In the genomic region with DNA sequence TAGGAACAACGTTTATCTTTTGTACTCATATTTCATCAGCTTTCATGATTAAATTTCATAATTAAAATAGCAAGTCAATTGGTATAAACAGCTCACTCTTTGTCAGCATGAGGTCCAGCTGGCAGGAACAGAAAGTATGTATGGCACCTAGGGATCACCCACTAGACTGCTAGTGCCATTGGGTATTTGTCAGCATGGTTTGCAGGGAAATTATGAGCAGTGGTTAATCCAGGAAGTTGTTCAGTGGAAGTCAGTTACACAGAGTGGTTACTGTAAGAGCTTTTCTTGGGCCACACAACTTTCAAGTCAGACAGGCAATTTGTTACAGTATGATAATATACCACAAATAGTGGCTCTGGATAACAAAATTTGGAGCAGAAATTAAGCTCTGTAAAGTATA, we compare ENCODE assay signal across 9 cellular contexts.
A peak's percentile ranks its signal among the peaks of the same experiment; 100 is the strongest.
DNase-seq lines count a peak whose midpoint lies in the region; ATAC-seq, FAIRE-seq and TF ChIP-seq lines count a peak whose summit lies in the region.
"Had no signal": no experiment of that assay in that cellular context is flagged by ENCODE, and none has a peak within 500 bp of the region (broad histone marks: within the 10 kb centered on the region; RNA-seq: fewer than 3 reads in every experiment).

No MANE protein-coding gene starts in this region.

- peak; percentile 80 for FAIRE-seq in H54 (lab: Jason Lieb, UNC)

- no peak overlapping the region for H3K4me3 ChIP-seq in fibroblast of villous mesenchyme (ENCODE audit: low read depth, low read length)
- H3K4me3 ChIP-seq: heart left ventricle had no signal

- ATAC-seq in SK-N-SH treated with all-trans-retinoic acid at 6 μM for 48 hours (peak; percentile 57), GM19324 (IDR thresholded peaks at IDR 0.05; ENCODE audit: low FRiP score, unreplicated experiment) (no peak)

- no peak for TF ChIP-seq POLR2A in H54 (IDR thresholded peaks at IDR 0.05; ENCODE audit: low read depth, low read length)

- TF ChIP-seq CTCF in fibroblast of villous mesenchyme (IDR thresholded peaks at IDR 0.05; ENCODE audit: insufficient read depth, low read depth, low read length), result no peak

- peak; percentile 45 for DNase-seq in AG08396 (ENCODE audit: low spot score)
- peak; percentile 15 for DNase-seq in H54 (ENCODE audit: insufficient read length, low spot score)
- DNase-seq in fibroblast of villous mesenchyme (ENCODE audit: low read depth), result peak; percentile 67
- DNase-seq in UCSD-AML1 (lab: John Stamatoyannopoulos, UW; ENCODE audit: unreplicated experiment), result no peak
- no peak for DNase-seq in NCI-H1048 (lab: John Stamatoyannopoulos, UW)
- DNase-seq in cortex of kidney (lab: John Stamatoyannopoulos, UW), result no peak
- DNase-seq: heart left ventricle had no signal

TF ChIP-seq in SK-N-SH treated with all-trans-retinoic acid at 6 μM for 48 hours, 23 proteins besides CTCF, POLR2A, EP300 and RAD21:
- TF ChIP-seq ESRRG (CRISPR knock-in tag; IDR thresholded peaks at IDR 0.05) (no peak), ZNF70 (CRISPR knock-in tag; IDR thresholded peaks at IDR 0.05) (no peak), OSR1 (CRISPR knock-in tag; IDR thresholded peaks at IDR 0.05) (no peak), ZC3H10 (CRISPR knock-in tag; IDR thresholded peaks at IDR 0.05) (no peak), ZNF565 (CRISPR knock-in tag; conservative IDR thresholded peaks at IDR 0.05; ENCODE audit: low read depth) (no peak), ZFP3 (CRISPR knock-in tag; IDR thresholded peaks at IDR 0.05) (no peak), PPARA (CRISPR knock-in tag; IDR thresholded peaks at IDR 0.05; ENCODE audit: borderline replicate concordance) (no peak), TCF4 (CRISPR knock-in tag; IDR thresholded peaks at IDR 0.05; ENCODE audit: borderline replicate concordance) (no peak), ISL1 (CRISPR knock-in tag; IDR thresholded peaks at IDR 0.05) (no peak), RARB (CRISPR knock-in tag; IDR thresholded peaks at IDR 0.05) (no peak)
- TF ChIP-seq, protein P1, sequence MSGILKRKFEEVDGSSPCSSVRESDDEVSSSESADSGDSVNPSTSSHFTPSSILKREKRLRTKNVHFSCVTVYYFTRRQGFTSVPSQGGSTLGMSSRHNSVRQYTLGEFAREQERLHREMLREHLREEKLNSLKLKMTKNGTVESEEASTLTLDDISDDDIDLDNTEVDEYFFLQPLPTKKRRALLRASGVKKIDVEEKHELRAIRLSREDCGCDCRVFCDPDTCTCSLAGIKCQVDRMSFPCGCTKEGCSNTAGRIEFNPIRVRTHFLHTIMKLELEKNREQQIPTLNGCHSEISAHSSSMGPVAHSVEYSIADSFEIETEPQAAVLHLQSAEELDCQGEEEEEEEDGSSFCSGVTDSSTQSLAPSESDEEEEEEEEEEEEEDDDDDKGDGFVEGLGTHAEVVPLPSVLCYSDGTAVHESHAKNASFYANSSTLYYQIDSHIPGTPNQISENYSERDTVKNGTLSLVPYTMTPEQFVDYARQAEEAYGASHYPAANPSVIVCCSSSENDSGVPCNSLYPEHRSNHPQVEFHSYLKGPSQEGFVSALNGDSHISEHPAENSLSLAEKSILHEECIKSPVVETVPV (CRISPR knock-in tag; IDR thresholded peaks at IDR 0.05), result no peak
- TF ChIP-seq, protein P2, sequence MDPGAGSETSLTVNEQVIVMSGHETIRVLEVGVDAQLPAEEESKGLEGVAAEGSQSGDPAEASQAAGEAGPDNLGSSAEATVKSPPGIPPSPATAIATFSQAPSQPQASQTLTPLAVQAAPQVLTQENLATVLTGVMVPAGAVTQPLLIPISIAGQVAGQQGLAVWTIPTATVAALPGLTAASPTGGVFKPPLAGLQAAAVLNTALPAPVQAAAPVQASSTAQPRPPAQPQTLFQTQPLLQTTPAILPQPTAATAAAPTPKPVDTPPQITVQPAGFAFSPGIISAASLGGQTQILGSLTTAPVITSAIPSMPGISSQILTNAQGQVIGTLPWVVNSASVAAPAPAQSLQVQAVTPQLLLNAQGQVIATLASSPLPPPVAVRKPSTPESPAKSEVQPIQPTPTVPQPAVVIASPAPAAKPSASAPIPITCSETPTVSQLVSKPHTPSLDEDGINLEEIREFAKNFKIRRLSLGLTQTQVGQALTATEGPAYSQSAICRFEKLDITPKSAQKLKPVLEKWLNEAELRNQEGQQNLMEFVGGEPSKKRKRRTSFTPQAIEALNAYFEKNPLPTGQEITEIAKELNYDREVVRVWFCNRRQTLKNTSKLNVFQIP (CRISPR knock-in tag; IDR thresholded peaks at IDR 0.05; ENCODE audit: borderline replicate concordance, low read depth), result no peak
- TF ChIP-seq, protein P3, sequence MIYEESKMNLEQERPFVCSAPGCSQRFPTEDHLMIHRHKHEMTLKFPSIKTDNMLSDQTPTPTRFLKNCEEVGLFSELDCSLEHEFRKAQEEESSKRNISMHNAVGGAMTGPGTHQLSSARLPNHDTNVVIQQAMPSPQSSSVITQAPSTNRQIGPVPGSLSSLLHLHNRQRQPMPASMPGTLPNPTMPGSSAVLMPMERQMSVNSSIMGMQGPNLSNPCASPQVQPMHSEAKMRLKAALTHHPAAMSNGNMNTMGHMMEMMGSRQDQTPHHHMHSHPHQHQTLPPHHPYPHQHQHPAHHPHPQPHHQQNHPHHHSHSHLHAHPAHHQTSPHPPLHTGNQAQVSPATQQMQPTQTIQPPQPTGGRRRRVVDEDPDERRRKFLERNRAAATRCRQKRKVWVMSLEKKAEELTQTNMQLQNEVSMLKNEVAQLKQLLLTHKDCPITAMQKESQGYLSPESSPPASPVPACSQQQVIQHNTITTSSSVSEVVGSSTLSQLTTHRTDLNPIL (CRISPR knock-in tag; IDR thresholded peaks at IDR 0.05; ENCODE audit: low read depth), result no peak
TF ChIP-seq in SK-N-SH treated with all-trans-retinoic acid at 6 μM for 48 hours: peak in this region for 0.

Comparison
In these comparisons a context has a peak if more than half of its experiments do, and no peak if none do; other contexts are left out.
1. DNase-seq: peak in AG08396 (single experiment), H54 (single experiment) and fibroblast of villous mesenchyme (single experiment); none in UCSD-AML1 (single experiment), NCI-H1048 (single experiment) and cortex of kidney (single experiment).